12 cellular contexts compared by ENCODE assay signal in genomic region chr18:500230-500555, GRCh38. TPM values are rescaled to one million over a fixed set of nuclear protein-coding genes. Genes with fewer than 3 reads are reported as not detected.
DNase-seq lines count a peak whose midpoint lies in the region; ATAC-seq, FAIRE-seq and TF ChIP-seq lines count a peak whose summit lies in the region.
"Had no signal": no experiment of that assay in that cellular context is flagged by ENCODE, and none has a peak within 500 bp of the region (broad histone marks: within the 10 kb centered on the region; RNA-seq: fewer than 3 reads in every experiment).

No MANE protein-coding gene starts in this region.

- TF ChIP-seq CTCF in endothelial cell of umbilical vein (IDR thresholded peaks at IDR 0.05; ENCODE audit: extremely low read depth in 1 of 2, insufficient read depth in 1 of 2, low read depth in 1 of 2, low read length in 2 of 2) = peak in 1 of 2 donors; percentile 13
- no peak for TF ChIP-seq CTCF in upper lobe of right lung (IDR thresholded peaks at IDR 0.05)

- FAIRE-seq in endothelial cell of umbilical vein (lab: Jason Lieb, UNC) = no peak

- no peaks in the 10 kb centered on the region for H3K9me3 Mint-ChIP-seq in activated CD4-positive, alpha-beta memory T cell treated with anti-CD3 and anti-CD28 coated beads for 36 hours
- H3K9me3 Mint-ChIP-seq: activated naive CD4-positive, alpha-beta T cell treated with anti-CD3 and anti-CD28 coated beads, Interleukin-2, amount 50 U/mL, for 24 hours; CD8-positive, alpha-beta memory T cell; memory B cell had no signal

- peak overlapping the region; percentile 5 to 58 (median 38) for H3K4me3 ChIP-seq in endothelial cell of umbilical vein (replicated peaks in 1 of 3; ENCODE audit: insufficient read depth in 1 of 3, low read depth in 1 of 3, low read length in 3 of 3)
- H3K4me3 ChIP-seq in mucosa of rectum (ENCODE audit: low read length in 2 of 2) = peak overlapping the region; percentile 13 to 60
- H3K4me3 ChIP-seq in upper lobe of right lung = peak overlapping the region; percentile 58

- H3K4me2 ChIP-seq in endothelial cell of umbilical vein (ENCODE audit: insufficient read depth, low read length) = peak overlapping the region; percentile 56

- intact Hi-C loops in endothelial cell of umbilical vein (cut with micrococcal nuclease) = no loop called here
- intact Hi-C loops in upper lobe of right lung (cut with DNase I) = no loop called here
- intact Hi-C loops in activated CD4-positive, alpha-beta memory T cell treated with anti-CD3 and anti-CD28 coated beads for 36 hours (cut with micrococcal nuclease) = no loop called here

- H3K36me3 ChIP-seq in endothelial cell of umbilical vein (ENCODE audit: control insufficient read depth in 2 of 2, extremely low read depth in 1 of 2, insufficient read depth in 2 of 2, low read length in 2 of 2) (no peaks in the 10 kb centered on the region), mucosa of rectum (ENCODE audit: control insufficient read depth in 2 of 2, insufficient read depth in 2 of 2, low read length in 2 of 2) (no peaks in the 10 kb centered on the region), upper lobe of right lung (no peaks in the 10 kb centered on the region)

- dilution Hi-C loops in endothelial cell of umbilical vein (cut with MboI; ENCODE audit: extremely low pct_ligation_motif_present, low sequenced_read_pairs) = no loop called here

- no TSS peak for BruUV-seq in endothelial cell of umbilical vein (replicated peaks; lab: Mats Ljungman, UMichigan)

- H4K20me1 ChIP-seq in endothelial cell of umbilical vein (replicated peaks; ENCODE audit: control insufficient read depth, extremely low read depth, insufficient read depth, low read length) = no peaks in the 10 kb centered on the region

- H2AFZ ChIP-seq in endothelial cell of umbilical vein (ENCODE audit: low read depth, low read length) = peak overlapping the region; percentile 14

- H3K4me1 Mint-ChIP-seq in activated CD4-positive, alpha-beta memory T cell treated with anti-CD3 and anti-CD28 coated beads for 36 hours (ENCODE audit: low read depth) = peaks cover 12% of the 10 kb centered on the region
- H3K4me1 Mint-ChIP-seq: memory B cell had no signal

- H3K27me3 ChIP-seq in endothelial cell of umbilical vein (ENCODE audit: control insufficient read depth in 2 of 2, insufficient read depth in 2 of 2, low read length in 2 of 2) = peaks cover 3 to 15% of the 10 kb centered on the region in 2 experiments
- H3K27me3 ChIP-seq in mucosa of rectum (ENCODE audit: control insufficient read depth in 2 of 2, insufficient read depth in 2 of 2, low read length in 2 of 2) = peaks cover 0 to 13% of the 10 kb centered on the region in 2 donors
- peaks cover 4% of the 10 kb centered on the region for H3K27me3 ChIP-seq in upper lobe of right lung

- CTCF ChIA-PET in endothelial cell of umbilical vein (lab: Charles Lee) = no interaction called here
- CTCF ChIA-PET in activated CD4-positive, alpha-beta memory T cell treated with anti-CD3 and anti-CD28 coated beads for 36 hours (lab: Charles Lee) = no interaction called here

- H3K4me3 Mint-ChIP-seq in activated CD4-positive, alpha-beta memory T cell treated with anti-CD3 and anti-CD28 coated beads for 36 hours = no peak overlapping the region
- H3K4me3 Mint-ChIP-seq: memory B cell had no signal

- no peaks in the 10 kb centered on the region for H3K36me3 Mint-ChIP-seq in activated CD4-positive, alpha-beta memory T cell treated with anti-CD3 and anti-CD28 coated beads for 36 hours
- H3K36me3 Mint-ChIP-seq: activated naive CD4-positive, alpha-beta T cell treated with anti-CD3 and anti-CD28 coated beads, Interleukin-2, amount 50 U/mL, for 24 hours; CD8-positive, alpha-beta memory T cell; memory B cell had no signal

- DNase-seq in NCI-H748 (lab: John Stamatoyannopoulos, UW; ENCODE audit: unreplicated experiment) (peak; percentile 39), NCI-H748 treated with DMSO at 0.1 percent for 48 hours (lab: John Stamatoyannopoulos, UW) (no peak), endothelial cell of umbilical vein (ENCODE audit: low read depth, low spot score) (no peak), upper lobe of right lung (no peak), cerebellar nuclear complex (lab: John Stamatoyannopoulos, UW) (no peak)
- no peak for DNase-seq in activated CD4-positive, alpha-beta memory T cell treated with anti-CD3 and anti-CD28 coated beads for 36 hours
- DNase-seq: CD8-positive, alpha-beta memory T cell had no signal

- no peaks in the 10 kb centered on the region for H3K79me2 ChIP-seq in endothelial cell of umbilical vein (ENCODE audit: control insufficient read depth, insufficient read depth, low read length)

- no peak for TF ChIP-seq POLR2A in endothelial cell of umbilical vein (IDR thresholded peaks at IDR 0.05; ENCODE audit: low read depth, low read length)

- no peaks in the 10 kb centered on the region for H3K9me1 ChIP-seq in endothelial cell of umbilical vein (replicated peaks; ENCODE audit: control insufficient read depth, extremely low read depth, insufficient read depth, low read length)

- H3K27ac Mint-ChIP-seq in activated CD4-positive, alpha-beta memory T cell treated with anti-CD3 and anti-CD28 coated beads for 36 hours = no peak overlapping the region
- H3K27ac Mint-ChIP-seq: activated naive CD4-positive, alpha-beta T cell treated with anti-CD3 and anti-CD28 coated beads, Interleukin-2, amount 50 U/mL, for 24 hours; CD8-positive, alpha-beta memory T cell; memory B cell had no signal

- POLR2A ChIA-PET in endothelial cell of umbilical vein (lab: Charles Lee) = no interaction called here
- POLR2A ChIA-PET in activated CD4-positive, alpha-beta memory T cell treated with anti-CD3 and anti-CD28 coated beads for 36 hours (lab: Charles Lee) = no interaction called here

- H3K9me3 ChIP-seq in endothelial cell of umbilical vein (replicated peaks; ENCODE audit: control insufficient read depth, insufficient read depth, low read length) (no peaks in the 10 kb centered on the region), mucosa of rectum (ENCODE audit: control insufficient read depth in 2 of 2, low read length in 2 of 2) (no peaks in the 10 kb centered on the region), upper lobe of right lung (no peaks in the 10 kb centered on the region)

- H3K4me1 ChIP-seq in endothelial cell of umbilical vein (ENCODE audit: control insufficient read depth, extremely low read depth, insufficient read depth, low read length) (peaks cover 13% of the 10 kb centered on the region), mucosa of rectum (ENCODE audit: control insufficient read depth in 2 of 2, insufficient read depth in 2 of 2, low read length in 2 of 2) (no peaks in the 10 kb centered on the region), upper lobe of right lung (peaks cover 3% of the 10 kb centered on the region)

- H3K9ac ChIP-seq in endothelial cell of umbilical vein (replicated peaks; ENCODE audit: extremely low read depth, insufficient read depth, low read length) (no peak overlapping the region), mucosa of rectum (ENCODE audit: low read depth in 1 of 2, low read length in 2 of 2) (no peak overlapping the region)

- peaks cover 36% of the 10 kb centered on the region for H3K27me3 Mint-ChIP-seq in activated CD4-positive, alpha-beta memory T cell treated with anti-CD3 and anti-CD28 coated beads for 36 hours

- ATAC-seq in upper lobe of right lung (peak; percentile 46), GM18520 (IDR thresholded peaks at IDR 0.05; ENCODE audit: unreplicated experiment) (no peak)

- H3K27ac ChIP-seq in endothelial cell of umbilical vein (ENCODE audit: insufficient read depth, low read depth, low read length) (no peak overlapping the region), mucosa of rectum (ENCODE audit: low read depth in 2 of 2, low read length in 2 of 2) (no peak overlapping the region), upper lobe of right lung (peak overlapping the region; percentile 42)

TF ChIP-seq in endothelial cell of umbilical vein, 7 proteins besides CTCF, POLR2A, EP300 and RAD21:
- TF ChIP-seq EZH2 (IDR thresholded peaks at IDR 0.05; ENCODE audit: borderline replicate concordance, low read depth, low read length, severe bottlenecking) (no peak), POLR2AphosphoS5 (IDR thresholded peaks at IDR 0.05; ENCODE audit: insufficient read depth, low read depth, low read length) (no peak), MAX (IDR thresholded peaks at IDR 0.05; ENCODE audit: insufficient read depth, insufficient read length) (no peak), MYC (IDR thresholded peaks at IDR 0.05; ENCODE audit: low read depth, low read length) (no peak)

RNA-seq across cellular contexts. Expression of gene COLEC12, which starts 0.3 kb away (rescaled TPM):
- total RNA-seq in endothelial cell of umbilical vein (13.8 and 17.1 TPM in 2 replicates), upper lobe of right lung (55.2 TPM)
- polyA plus RNA-seq in endothelial cell of umbilical vein = 7.6 and 8.0 TPM in 2 replicates
- polyA plus RNA-seq in endothelial cell of umbilical vein (2011; cell fraction: cytosol; rRNA removed) = 6.0 and 7.4 TPM in 2 replicates
- polyA plus RNA-seq in endothelial cell of umbilical vein (2011; cell fraction: nucleus; rRNA removed) = 8.7 and 11.4 TPM in 2 replicates
- polyA plus RNA-seq in endothelial cell of umbilical vein (2012) = 6.0 and 8.4 TPM in 2 replicates
- polyA minus RNA-seq in endothelial cell of umbilical vein = 6.6 and 8.5 TPM in 2 replicates
- not detected for polyA minus RNA-seq in endothelial cell of umbilical vein (2011; cell fraction: cytosol; rRNA and poly(A)+ RNA removed)
- 6.1 and 7.1 TPM in 2 replicates for polyA minus RNA-seq in endothelial cell of umbilical vein (2011; cell fraction: nucleus; rRNA and poly(A)+ RNA removed)
- not detected for total RNA-seq in activated CD4-positive, alpha-beta memory T cell treated with anti-CD3 and anti-CD28 coated beads for 36 hours
- total RNA-seq: HT-29 had no signal
- polyA plus RNA-seq: CD8-positive, alpha-beta memory T cell had no signal

Comparison
In these comparisons a context has a peak if more than half of its experiments do, and no peak if none do; other contexts are left out.
1. RNA of gene COLEC12, which starts 0.3 kb away (total RNA-seq): 55.2 TPM in upper lobe of right lung (single experiment) and 13.8 to 17.1 TPM in endothelial cell of umbilical vein; not detected in activated CD4-positive, alpha-beta memory T cell treated with anti-CD3 and anti-CD28 coated beads for 36 hours; every median in the first group is over 10 times any median in the second.
2. Peak in every context shown above with its lines, with median percentiles within 50 percentile points of each other: H3K4me3 ChIP-seq.